In genomic region chr1:172145656-172146055, GRCh38 we compare ENCODE assay signal across 13 cellular contexts.
DNase-seq lines count a peak whose midpoint lies in the region; ATAC-seq, FAIRE-seq and TF ChIP-seq lines count a peak whose summit lies in the region.
"Had no signal": no experiment of that assay in that cellular context is flagged by ENCODE, and none has a peak within 500 bp of the region (broad histone marks: within the 10 kb centered on the region; RNA-seq: fewer than 3 reads in every experiment).

No MANE protein-coding gene starts in this region.

- intact Hi-C loops in gastrocnemius medialis (cut with DNase I; ENCODE audit: low total_unique reads) = loop anchor here (10.0 kb wide), 1 partner anchor 1859 kb away; no protein-coding TSS in a partner anchor
- intact Hi-C loops in left colon (cut with DNase I, micrococcal nuclease) = no loop called here

- H3K4me3 Mint-ChIP-seq in activated naive CD8-positive, alpha-beta T cell = no peak overlapping the region
- H3K4me3 Mint-ChIP-seq: activated CD4-positive, alpha-beta memory T cell treated with anti-CD3 and anti-CD28 coated beads for 36 hours; CD8-positive, alpha-beta T cell had no signal

- H3K27me3 ChIP-seq in layer of hippocampus (ENCODE audit: control insufficient read depth, insufficient read depth, low read length) (no peaks in the 10 kb centered on the region), gastrocnemius medialis (no peaks in the 10 kb centered on the region)

- no peaks in the 10 kb centered on the region for H3K9me3 Mint-ChIP-seq in activated naive CD8-positive, alpha-beta T cell (ENCODE audit: low read depth)
- H3K9me3 Mint-ChIP-seq: activated CD4-positive, alpha-beta memory T cell treated with anti-CD3 and anti-CD28 coated beads for 36 hours; CD8-positive, alpha-beta T cell had no signal

- ATAC-seq in gastrocnemius medialis (no peak), left colon (no peak), HG02763 (IDR thresholded peaks at IDR 0.05; ENCODE audit: unreplicated experiment) (no peak)
- ATAC-seq: CD8-positive, alpha-beta T cell had no signal

- H3K27ac Mint-ChIP-seq in activated naive CD8-positive, alpha-beta T cell = peak overlapping the region; percentile 46
- H3K27ac Mint-ChIP-seq: activated CD4-positive, alpha-beta memory T cell treated with anti-CD3 and anti-CD28 coated beads for 36 hours; CD8-positive, alpha-beta T cell had no signal

- H3K4me1 Mint-ChIP-seq in activated naive CD8-positive, alpha-beta T cell (ENCODE audit: low read depth) = peaks cover 11% of the 10 kb centered on the region

- H3K36me3 Mint-ChIP-seq in activated naive CD8-positive, alpha-beta T cell = no peaks in the 10 kb centered on the region
- H3K36me3 Mint-ChIP-seq: activated CD4-positive, alpha-beta memory T cell treated with anti-CD3 and anti-CD28 coated beads for 36 hours; CD8-positive, alpha-beta T cell had no signal

- H3K4me1 ChIP-seq in gastrocnemius medialis = peaks cover 0 to under 1% of the 10 kb centered on the region in 2 donors

- DNase-seq in GM12891 (ENCODE audit: insufficient read length, low spot score) (no peak), gastrocnemius medialis (no peak), foreskin melanocyte (no peak), left colon (no peak), D341Med (ENCODE audit: low spot score) (no peak)
- DNase-seq: activated CD4-positive, alpha-beta memory T cell treated with anti-CD3 and anti-CD28 coated beads for 36 hours; CD8-positive, alpha-beta T cell; Karpas-422; NCI-H2171; SHP77 had no signal

- peak; percentile 5 for FAIRE-seq in GM12891 (lab: Jason Lieb, UNC)

- H3K36me3 ChIP-seq in gastrocnemius medialis = no peaks in the 10 kb centered on the region

- peak overlapping the region; percentile 6 for H3K27ac ChIP-seq in layer of hippocampus (ENCODE audit: low read depth, low read length)
- H3K27ac ChIP-seq in gastrocnemius medialis = peak overlapping the region; percentile 65 to 78 (median 72)

- H3K27me3 Mint-ChIP-seq in activated naive CD8-positive, alpha-beta T cell = no peaks in the 10 kb centered on the region
- H3K27me3 Mint-ChIP-seq: activated CD4-positive, alpha-beta memory T cell treated with anti-CD3 and anti-CD28 coated beads for 36 hours had no signal

- in situ Hi-C loops in gastrocnemius medialis (cut with MboI; ENCODE audit: low sequenced_read_pairs in 4 of 4) = no loop called here

- TF ChIP-seq POLR2A in GM12891 (IDR thresholded peaks at IDR 0.05; ENCODE audit: low read depth, low read length) = no peak
- TF ChIP-seq POLR2A in gastrocnemius medialis (IDR thresholded peaks at IDR 0.05) = no peak

- H3K9me3 ChIP-seq in gastrocnemius medialis = no peaks in the 10 kb centered on the region

- H3K4me3 ChIP-seq in gastrocnemius medialis = peak overlapping the region in 2 of 4 donors; percentile 47 to 53

- TF ChIP-seq CTCF in gastrocnemius medialis (IDR thresholded peaks at IDR 0.05 in 4 of 5, conservative IDR thresholded peaks at IDR 0.05 in 1 of 5) = no peak

TF ChIP-seq in GM12891, 5 proteins besides CTCF, POLR2A, EP300 and RAD21:
- TF ChIP-seq PAX5 (IDR thresholded peaks at IDR 0.05; ENCODE audit: insufficient read depth, low read length, severe bottlenecking) (no peak), POU2F2 (IDR thresholded peaks at IDR 0.05; ENCODE audit: low read depth, low read length) (no peak), TAF1 (IDR thresholded peaks at IDR 0.05; ENCODE audit: low read depth, low read length) (no peak), POLR2AphosphoS5 (IDR thresholded peaks at IDR 0.05; ENCODE audit: low read depth, low read length) (no peak), SPI1 (IDR thresholded peaks at IDR 0.05; ENCODE audit: low read depth, low read length) (no peak)
